11 cellular contexts compared by ENCODE assay signal in genomic region chr2:71455741-71456569, GRCh38. TPM values are rescaled to one million over a fixed set of nuclear protein-coding genes. Genes with fewer than 3 reads are reported as not detected.
DNase-seq lines count a peak whose midpoint lies in the region; ATAC-seq and TF ChIP-seq lines count a peak whose summit lies in the region.
"Had no signal": no experiment of that assay in that cellular context is flagged by ENCODE, and none has a peak within 500 bp of the region (broad histone marks: within the 10 kb centered on the region; RNA-seq: fewer than 3 reads in every experiment).

No MANE protein-coding gene starts in this region.

- TF ChIP-seq CTCF in esophagus squamous epithelium (IDR thresholded peaks at IDR 0.05) (no peak), progenitor cell of endocrine pancreas (IDR thresholded peaks at IDR 0.05; ENCODE audit: unreplicated experiment) (no peak), Calu3 (IDR thresholded peaks at IDR 0.05; ENCODE audit: unreplicated experiment) (no peak)

- H3K4me2 ChIP-seq in BLaER1: peak overlapping the region; percentile 96

- intact Hi-C loops in esophagus squamous epithelium (cut with DNase I) (no loop called here), Calu3 (cut with micrococcal nuclease; ENCODE audit: unreplicated experiment) (no loop called here)

- H3K4me1 Mint-ChIP-seq in progenitor cell of endocrine pancreas (ENCODE audit: low read depth) (peaks cover 10% of the 10 kb centered on the region), Calu3 (ENCODE audit: low read depth, unreplicated experiment) (peaks cover 39% of the 10 kb centered on the region)

- H3K36me3 Mint-ChIP-seq in progenitor cell of endocrine pancreas (ENCODE audit: insufficient read depth) (no peaks in the 10 kb centered on the region), Calu3 (ENCODE audit: insufficient read depth, unreplicated experiment) (peaks cover 7% of the 10 kb centered on the region)
- H3K36me3 Mint-ChIP-seq: mesothelial cell of epicardium had no signal

- ATAC-seq in GM19395 (IDR thresholded peaks at IDR 0.05; ENCODE audit: unreplicated experiment): no peak

- H3K27ac ChIP-seq in BLaER1: peak overlapping the region; percentile 79
- H3K27ac ChIP-seq in esophagus squamous epithelium: peak overlapping the region; percentile 29 to 82 (median 66)
- H3K27ac ChIP-seq: C4-2B, RWPE1 had no signal

- H3K4me3 ChIP-seq in BLaER1: peak overlapping the region; percentile 69
- H3K4me3 ChIP-seq in esophagus squamous epithelium: no peak overlapping the region

- CTCF ChIA-PET in Calu3 (lab: Charles Lee): interaction anchor here (1.1 to 2.2 kb wide), 2 partner anchors 20 to 55 kb away, joined by 3 to 8 read pairs; no protein-coding TSS in a partner anchor

- H3K9me3 ChIP-seq in BLaER1: no peaks in the 10 kb centered on the region
- no peaks in the 10 kb centered on the region for H3K9me3 ChIP-seq in esophagus squamous epithelium

- H3K27ac Mint-ChIP-seq in progenitor cell of endocrine pancreas (no peak overlapping the region), Calu3 (ENCODE audit: unreplicated experiment) (no peak overlapping the region)
- H3K27ac Mint-ChIP-seq: mesothelial cell of epicardium had no signal

- no TSS peak for BruUV-seq in Calu3 (replicated peaks; lab: Mats Ljungman, UMichigan)

- H4K20me1 ChIP-seq in BLaER1: no peaks in the 10 kb centered on the region

- H3K27me3 Mint-ChIP-seq in progenitor cell of endocrine pancreas (peaks cover 47% of the 10 kb centered on the region), Calu3 (ENCODE audit: unreplicated experiment) (peaks cover 42% of the 10 kb centered on the region)

- no peaks in the 10 kb centered on the region for H3K9me3 Mint-ChIP-seq in progenitor cell of endocrine pancreas (ENCODE audit: low read depth)
- H3K9me3 Mint-ChIP-seq in Calu3 (ENCODE audit: low read depth, unreplicated experiment): no peaks in the 10 kb centered on the region
- H3K9me3 Mint-ChIP-seq: mesothelial cell of epicardium had no signal

- peaks cover 70% of the 10 kb centered on the region for H3K4me1 ChIP-seq in BLaER1
- H3K4me1 ChIP-seq in esophagus squamous epithelium: peaks cover 11 to 73% (median 36%) of the 10 kb centered on the region in 3 donors

- H3K27me3 ChIP-seq in BLaER1: peaks cover 18% of the 10 kb centered on the region
- H3K27me3 ChIP-seq in esophagus squamous epithelium: peaks cover 0 to 35% (median 0%) of the 10 kb centered on the region in 4 donors

- peak; percentile 49 for DNase-seq in LHCN-M2 (ENCODE audit: low read depth)
- no peak for DNase-seq in esophagus squamous epithelium (lab: John Stamatoyannopoulos, UW)
- DNase-seq in mucosa of gallbladder (ENCODE audit: low spot score): peak; percentile 9
- DNase-seq in progenitor cell of endocrine pancreas (ENCODE audit: low spot score, unreplicated experiment): no peak
- no peak for DNase-seq in CD1c-positive myeloid dendritic cell (ENCODE audit: extremely low spot score)
- DNase-seq in Calu3: no peak

- WGBS in esophagus squamous epithelium, 2 donors: 49 to 51% methylated on average over 4 to 5 of the region's 6 CpGs

- H3K36me3 ChIP-seq in BLaER1 (no peaks in the 10 kb centered on the region), esophagus squamous epithelium (no peaks in the 10 kb centered on the region)

- peak overlapping the region; percentile 70 for H3K9ac ChIP-seq in BLaER1

- H3K4me3 Mint-ChIP-seq in progenitor cell of endocrine pancreas (ENCODE audit: low read depth) (no peak overlapping the region), Calu3 (ENCODE audit: low read depth, unreplicated experiment) (no peak overlapping the region)
- H3K4me3 Mint-ChIP-seq: mesothelial cell of epicardium had no signal

- TF ChIP-seq POLR2A in esophagus squamous epithelium (IDR thresholded peaks at IDR 0.05): no peak

RNA-seq across cellular contexts. Expression of gene DYSF, which starts 2.6 kb away (rescaled TPM):
- total RNA-seq in LHCN-M2 (2014; rRNA removed) (44.2 and 59.5 TPM in 2 replicates), esophagus squamous epithelium (10 to 100 TPM in 1 of 4 donors, 1 to 10 TPM in 3; 2.4 to 10.6 (median 4.3) TPM), mucosa of gallbladder (12.8 TPM), progenitor cell of endocrine pancreas (1.4 and 1.6 TPM in 2 replicates), Calu3 (2022) (1.4 and 3.2 TPM in 2 replicates)
- polyA plus RNA-seq in LHCN-M2 (2012): 173 TPM

Comparison
In these comparisons a context has a peak if more than half of its experiments do, and no peak if none do; other contexts are left out.
1. DNase-seq: peak in LHCN-M2 (single experiment) and mucosa of gallbladder (single experiment); none in esophagus squamous epithelium (single experiment), progenitor cell of endocrine pancreas (single experiment), CD1c-positive myeloid dendritic cell (single experiment) and Calu3 (single experiment).